10 cellular contexts compared by ENCODE assay signal in genomic region chr12:48084066-48084465, GRCh38. TPM values are rescaled to one million over a fixed set of nuclear protein-coding genes. Genes with fewer than 3 reads are reported as not detected.
A peak's percentile ranks its signal among the peaks of the same experiment; 100 is the strongest.
DNase-seq lines count a peak whose midpoint lies in the region; ATAC-seq, FAIRE-seq and TF ChIP-seq lines count a peak whose summit lies in the region.
"Had no signal": no experiment of that assay in that cellular context is flagged by ENCODE, and none has a peak within 500 bp of the region (broad histone marks: within the 10 kb centered on the region; RNA-seq: fewer than 3 reads in every experiment).

No MANE protein-coding gene starts in this region.

- no peak overlapping the region for H3K18ac ChIP-seq in neuronal stem cell (ENCODE audit: low read length)

- H3K9me3 ChIP-seq in MM.1S (replicated peaks; ENCODE audit: insufficient read depth, low read length) (no peaks in the 10 kb centered on the region), neural cell (ENCODE audit: low read length) (no peaks in the 10 kb centered on the region), neuronal stem cell (replicated peaks in 1 of 2; ENCODE audit: control insufficient read depth in 2 of 2, insufficient read depth in 1 of 2, low read depth in 1 of 2, low read length in 2 of 2) (no peaks in the 10 kb centered on the region)

- H3K36me3 ChIP-seq in MM.1S (replicated peaks; ENCODE audit: insufficient read depth, low read length) (peaks cover 7% of the 10 kb centered on the region; the same call in 1 of the 2 replicates), neural cell (ENCODE audit: insufficient read depth, low read length) (no peaks in the 10 kb centered on the region), neuronal stem cell (replicated peaks in 1 of 2; ENCODE audit: control insufficient read depth in 2 of 2, insufficient read depth in 2 of 2, low read length in 2 of 2) (peaks cover 14 to 100% of the 10 kb centered on the region in 2 donors)

- H3F3A ChIP-seq in MM.1S (ENCODE audit: insufficient read depth, low read length) (no peaks in the 10 kb centered on the region), neural cell (ENCODE audit: insufficient read depth, low read length, poor library complexity, severe bottlenecking) (no peaks in the 10 kb centered on the region)

- TF ChIP-seq EP300 in neural cell (conservative IDR thresholded peaks at IDR 0.05; ENCODE audit: poor library complexity, severe bottlenecking): no peak

- H3K79me2 ChIP-seq in MM.1S (ENCODE audit: low read length) (no peaks in the 10 kb centered on the region), neural cell (replicated peaks; ENCODE audit: insufficient read depth, low read length) (no peaks in the 10 kb centered on the region)

- H3K14ac ChIP-seq in neuronal stem cell (ENCODE audit: low read length): no peak overlapping the region

- H3K4me3 Mint-ChIP-seq in chondrocyte (ENCODE audit: unreplicated experiment): no peak overlapping the region
- no peak overlapping the region for H3K4me3 Mint-ChIP-seq in naive thymus-derived CD8-positive, alpha-beta T cell

- H3K27me3 ChIP-seq in MM.1S (replicated peaks; ENCODE audit: insufficient read depth, low read length) (no peaks in the 10 kb centered on the region), neural cell (ENCODE audit: insufficient read depth, low read depth, low read length) (no peaks in the 10 kb centered on the region), neuronal stem cell (ENCODE audit: control insufficient read depth in 3 of 3, insufficient read depth in 3 of 3, low read depth in 1 of 3, low read length in 3 of 3) (no peaks in the 10 kb centered on the region)

- H4K20me1 ChIP-seq in MM.1S (ENCODE audit: insufficient read depth, low read length) (no peaks in the 10 kb centered on the region), neural cell (ENCODE audit: insufficient read depth) (no peaks in the 10 kb centered on the region)

- H3K79me1 ChIP-seq in neuronal stem cell (ENCODE audit: low read depth, low read length): peaks cover 1% of the 10 kb centered on the region

- no peak overlapping the region for H3K4me3 ChIP-seq in MM.1S (ENCODE audit: low read length)
- H3K4me3 ChIP-seq in neural cell (ENCODE audit: low read length): no peak overlapping the region
- no peak overlapping the region for H3K4me3 ChIP-seq in neuronal stem cell (ENCODE audit: low read length in 2 of 2)

- no peak overlapping the region for H2BK120ac ChIP-seq in neuronal stem cell (ENCODE audit: low read depth, low read length)

- no peak overlapping the region for H4K91ac ChIP-seq in neuronal stem cell (ENCODE audit: low read depth, low read length, poor library complexity)

- TF ChIP-seq RAD21 in neural cell (conservative IDR thresholded peaks at IDR 0.05): peak; percentile 60

- no peak overlapping the region for H3K4me2 ChIP-seq in MM.1S (ENCODE audit: low read depth, low read length)
- no peak overlapping the region for H3K4me2 ChIP-seq in neural cell (ENCODE audit: low read length)
- no peak overlapping the region for H3K4me2 ChIP-seq in neuronal stem cell (ENCODE audit: insufficient read depth, low read length, poor library complexity, severe bottlenecking)

- no peak overlapping the region for H2BK15ac ChIP-seq in neuronal stem cell (ENCODE audit: low read length)

- no peaks in the 10 kb centered on the region for H3K4me1 Mint-ChIP-seq in chondrocyte (ENCODE audit: low read depth)
- H3K4me1 Mint-ChIP-seq in naive thymus-derived CD8-positive, alpha-beta T cell: peaks cover 0 to 7% (median 1%) of the 10 kb centered on the region in 4 donors

- FAIRE-seq in D721Med (lab: Jason Lieb, UNC): no peak

- no peaks in the 10 kb centered on the region for H3K27me3 Mint-ChIP-seq in chondrocyte (ENCODE audit: low read depth)
- no peaks in the 10 kb centered on the region for H3K27me3 Mint-ChIP-seq in naive thymus-derived CD8-positive, alpha-beta T cell

- no peak overlapping the region for H3K27ac Mint-ChIP-seq in chondrocyte (ENCODE audit: unreplicated experiment)
- H3K27ac Mint-ChIP-seq in naive thymus-derived CD8-positive, alpha-beta T cell: no peak overlapping the region

- no peak overlapping the region for H2AFZ ChIP-seq in MM.1S (ENCODE audit: low read length)
- H2AFZ ChIP-seq in neural cell (ENCODE audit: low read depth, low read length): no peak overlapping the region
- no peak overlapping the region for H2AFZ ChIP-seq in neuronal stem cell (ENCODE audit: low read length)

- no CpG with 5 or more reads among the region's 1 CpG for WGBS in neuronal stem cell (ENCODE audit: extremely low coverage in 2 of 2, insufficient read length in 2 of 2, insufficient replicate concordance in 1 of 2), 2 donors

- H3K4me1 ChIP-seq in MM.1S (ENCODE audit: low read length) (no peaks in the 10 kb centered on the region), neuronal stem cell (ENCODE audit: control insufficient read depth in 2 of 2, insufficient read depth in 1 of 2, low read depth in 1 of 2, low read length in 2 of 2) (no peaks in the 10 kb centered on the region)

- no peak overlapping the region for H3K4ac ChIP-seq in neuronal stem cell (ENCODE audit: low read length)

- no peak for ATAC-seq in GM21825 (IDR thresholded peaks at IDR 0.05; ENCODE audit: unreplicated experiment)
- ATAC-seq in naive thymus-derived CD8-positive, alpha-beta T cell: no peak

- no peak overlapping the region for H2BK12ac ChIP-seq in neuronal stem cell (ENCODE audit: low read length)

- H2BK5ac ChIP-seq in neuronal stem cell (ENCODE audit: low read length): no peak overlapping the region

- no peaks in the 10 kb centered on the region for H3K9me2 ChIP-seq in MM.1S (replicated peaks; ENCODE audit: insufficient read depth, low read length)
- H3K9me2 ChIP-seq in neural cell (ENCODE audit: insufficient read depth, low read length): no peaks in the 10 kb centered on the region

- no peak overlapping the region for H3K27ac ChIP-seq in MM.1S (ENCODE audit: low read length)
- H3K27ac ChIP-seq in neural cell (ENCODE audit: low read length): no peak overlapping the region
- H3K27ac ChIP-seq in neuronal stem cell (replicated peaks; ENCODE audit: low read length): no peak overlapping the region

- TF ChIP-seq CTCF in D721Med (IDR thresholded peaks at IDR 0.05; ENCODE audit: insufficient read depth, missing control alignments) (peak; percentile 42), MM.1S (IDR thresholded peaks at IDR 0.05; ENCODE audit: low read length) (peak; percentile 17; the same call in 1 of the 2 replicates), chondrocyte (IDR thresholded peaks at IDR 0.05) (peak; percentile 80), neural cell (IDR thresholded peaks at IDR 0.05; ENCODE audit: poor library complexity, severe bottlenecking) (peak; percentile 57), GM20000 (IDR thresholded peaks at IDR 0.05; ENCODE audit: extremely low read depth, missing control alignments) (no peak)

- H2AK5ac ChIP-seq in neuronal stem cell (ENCODE audit: low read depth, low read length): no peak overlapping the region

- H3K9me3 Mint-ChIP-seq in chondrocyte (ENCODE audit: low read depth): no peaks in the 10 kb centered on the region
- no peaks in the 10 kb centered on the region for H3K9me3 Mint-ChIP-seq in naive thymus-derived CD8-positive, alpha-beta T cell

- H4K8ac ChIP-seq in neuronal stem cell (ENCODE audit: low read depth, low read length): no peak overlapping the region

- POLR2A ChIA-PET in naive thymus-derived CD8-positive, alpha-beta T cell (lab: Charles Lee): interaction anchor here (0.6 to 0.7 kb wide), 3 partner anchors 82 to 259 kb away, joined by 3 to 4 read pairs (median 3); no protein-coding TSS in a partner anchor

- H3K9ac ChIP-seq in MM.1S (ENCODE audit: low read length): no peak overlapping the region
- no peak overlapping the region for H3K9ac ChIP-seq in neural cell (ENCODE audit: low read length)
- H3K9ac ChIP-seq in neuronal stem cell (ENCODE audit: low read depth, low read length, poor library complexity): no peak overlapping the region

- H3K36me3 Mint-ChIP-seq in chondrocyte (ENCODE audit: low read depth): peaks cover 16% of the 10 kb centered on the region
- H3K36me3 Mint-ChIP-seq in naive thymus-derived CD8-positive, alpha-beta T cell: peaks cover 7 to 93% (median 23%) of the 10 kb centered on the region in 3 donors

- no peak overlapping the region for H3K23ac ChIP-seq in neuronal stem cell (ENCODE audit: low read depth, low read length, poor library complexity)

- DNase-seq in D721Med (ENCODE audit: insufficient read length, low spot score) (no peak), MM.1S (no peak), chondrocyte (ENCODE audit: low spot score) (no peak), neuronal stem cell (ENCODE audit: low spot score) (no peak), GM20000 (ENCODE audit: low spot score) (no peak)
- DNase-seq in naive thymus-derived CD8-positive, alpha-beta T cell: no peak
- DNase-seq: activated CD4-positive, CD25-positive, alpha-beta regulatory T cell treated with anti-CD3 and anti-CD28 coated beads, Interleukin-2, amount 50 U/mL, for 72 hours; stimulated activated CD4-positive, alpha-beta T cell treated with anti-CD3 and anti-CD28 coated beads, Interleukin-15, amount 100 ng/mL, for 24 hours had no signal

TF ChIP-seq in neural cell, 6 proteins besides CTCF, POLR2A, EP300 and RAD21:
- no peak for TF ChIP-seq POLR2AphosphoS5 (IDR thresholded peaks at IDR 0.05)
- peak; percentile 72 for TF ChIP-seq SMC3 (conservative IDR thresholded peaks at IDR 0.05; ENCODE audit: poor library complexity)
- no peak for TF ChIP-seq TAF1 (IDR thresholded peaks at IDR 0.05; ENCODE audit: low read depth)

RNA-seq across cellular contexts. Expression of gene SENP1, which starts 21.8 kb away (rescaled TPM):
- total RNA-seq in chondrocyte: 16.1 to 20.9 TPM (median 19.7 TPM) in 3 replicates
- polyA plus RNA-seq in neural cell: 12.3 and 14.0 TPM in 2 replicates
- polyA minus RNA-seq in neural cell: 56.0 and 61.0 TPM in 2 replicates
- total RNA-seq in naive thymus-derived CD8-positive, alpha-beta T cell: 10 to 100 TPM; 29.1 to 37.0 TPM
- polyA plus RNA-seq in naive thymus-derived CD8-positive, alpha-beta T cell: 10 to 100 TPM in 2 of 3 donors, 1 to 10 TPM in 1; 9.9 to 11.9 (median 10.2) TPM
- polyA plus RNA-seq in neuronal stem cell (2013, experiment 1 of 2): 20.2 TPM
- polyA plus RNA-seq in neuronal stem cell (2013, experiment 2 of 2): 20.8 TPM

RNA-seq across cellular contexts. Expression of gene PFKM, which starts 35.1 kb away (rescaled TPM):
- 60.9 to 82.3 TPM (median 61.2 TPM) in 3 replicates for total RNA-seq in chondrocyte
- polyA plus RNA-seq in neural cell: 122 and 137 TPM in 2 replicates
- 119 and 121 TPM in 2 replicates for polyA minus RNA-seq in neural cell
- total RNA-seq in naive thymus-derived CD8-positive, alpha-beta T cell: 10 to 100 TPM; 14.4 to 16.1 TPM
- polyA plus RNA-seq in naive thymus-derived CD8-positive, alpha-beta T cell: 1 to 10 TPM; 4.5 to 8.4 (median 4.6) TPM
- polyA plus RNA-seq in neuronal stem cell (2013, experiment 1 of 2): 68.0 TPM
- polyA plus RNA-seq in neuronal stem cell (2013, experiment 2 of 2): 69.3 TPM
